In the genomic region with DNA sequence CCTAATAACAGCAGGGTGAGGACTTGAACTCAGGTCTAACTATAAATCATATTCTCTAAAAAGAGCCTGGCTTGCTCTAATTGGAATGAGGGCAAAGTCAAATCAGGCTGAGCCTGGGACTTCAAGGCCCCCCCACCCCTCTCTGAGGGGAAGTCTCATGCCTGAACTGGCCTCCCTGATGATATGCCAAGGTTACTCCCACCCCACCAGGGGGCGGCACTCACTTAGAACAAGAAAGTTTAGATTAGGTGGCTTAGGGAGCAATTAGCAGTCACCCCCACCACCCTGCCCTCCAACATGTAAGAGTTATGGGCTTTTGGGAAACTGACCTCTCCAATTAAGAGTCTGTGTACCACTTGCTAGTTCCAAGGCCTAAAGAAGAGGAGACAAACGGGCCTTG, we compare ENCODE assay signal across 8 cellular contexts. TPM values are rescaled to one million over a fixed set of nuclear protein-coding genes. Genes with fewer than 3 reads are reported as not detected.
DNase-seq lines count a peak whose midpoint lies in the region; ATAC-seq, FAIRE-seq and TF ChIP-seq lines count a peak whose summit lies in the region.

No MANE protein-coding gene starts in this region.

- H3K27ac Mint-ChIP-seq in activated CD8-positive, alpha-beta T cell treated with anti-CD3 and anti-CD28 coated beads for 36 hours = peak overlapping the region; percentile 52
- H3K27ac Mint-ChIP-seq in naive thymus-derived CD4-positive, alpha-beta T cell = peak overlapping the region in 8 of 9 donors; percentile 9 to 89 (median 82)

- 0% methylated on average over 2 of the region's 2 CpGs for WGBS in A549 (ENCODE audit: missing lambda C conversion rate)

- H3K4me1 Mint-ChIP-seq in activated CD8-positive, alpha-beta T cell treated with anti-CD3 and anti-CD28 coated beads for 36 hours (ENCODE audit: low read depth) = peaks cover 54% of the 10 kb centered on the region
- peaks cover 19 to 67% (median 54%) of the 10 kb centered on the region in 7 donors for H3K4me1 Mint-ChIP-seq in naive thymus-derived CD4-positive, alpha-beta T cell

- H2AFZ ChIP-seq in endothelial cell of umbilical vein (ENCODE audit: low read depth, low read length) = no peak overlapping the region

- no peak for FAIRE-seq in A549 (lab: Jason Lieb, UNC)
- FAIRE-seq in endothelial cell of umbilical vein (lab: Jason Lieb, UNC) = peak; percentile 71

- H3K9me1 ChIP-seq in endothelial cell of umbilical vein (replicated peaks; ENCODE audit: control insufficient read depth, extremely low read depth, insufficient read depth, low read length) = no peaks in the 10 kb centered on the region

- POLR2A ChIA-PET in A549 (lab: Yijun Ruan, JAX) = no interaction called here
- POLR2A ChIA-PET in activated CD8-positive, alpha-beta T cell treated with anti-CD3 and anti-CD28 coated beads for 36 hours (lab: Charles Lee) = interaction anchor here (1.0 to 1.3 kb wide), 2 partner anchors 31 to 83 kb away, joined by 3 read pairs; no protein-coding TSS in a partner anchor
- POLR2A ChIA-PET in endothelial cell of umbilical vein (lab: Charles Lee) = no interaction called here
- POLR2A ChIA-PET in naive thymus-derived CD4-positive, alpha-beta T cell (lab: Charles Lee) = interaction anchor here (1.1 to 2.8 kb wide), 4 partner anchors 14 to 83 kb away, joined by 6 to 14 read pairs (median 8); a partner anchor contains a TSS

- H3K27ac ChIP-seq in A549 = no peak overlapping the region
- no peak overlapping the region for H3K27ac ChIP-seq in endothelial cell of umbilical vein (ENCODE audit: insufficient read depth, low read depth, low read length)
- peak overlapping the region; percentile 23 for H3K27ac ChIP-seq in naive thymus-derived CD4-positive, alpha-beta T cell (ENCODE audit: low read depth, low read length)
- no peak overlapping the region for H3K27ac ChIP-seq in thoracic aorta

- ATAC-seq in A549 (peak in 1 of 2 experiments; percentile 44; a peak in 2 of 6 replicates), thoracic aorta (ENCODE audit: insufficient number of reproducible peaks, low FRiP score, low read depth) (no peak)
- ATAC-seq in activated CD8-positive, alpha-beta T cell treated with anti-CD3 and anti-CD28 coated beads for 36 hours = peak; percentile 32
- peak; percentile 70 for ATAC-seq in naive thymus-derived CD4-positive, alpha-beta T cell

- peak; percentile 55 for DNase-seq in A549 (ENCODE audit: low read depth in 1 of 2, low spot score in 1 of 2)
- peak; percentile 65 for DNase-seq in GM13976 (ENCODE audit: low spot score)
- DNase-seq in NCI-H524 (lab: John Stamatoyannopoulos, UW) = peak; percentile 66 to 74
- DNase-seq in activated CD8-positive, alpha-beta T cell treated with anti-CD3 and anti-CD28 coated beads for 36 hours = peak; percentile 83
- peak; percentile 53 for DNase-seq in endothelial cell of umbilical vein (ENCODE audit: low read depth, low spot score)
- peak; percentile 52 to 82 (median 77) for DNase-seq in naive thymus-derived CD4-positive, alpha-beta T cell
- DNase-seq in thoracic aorta (ENCODE audit: low spot score) = peak; percentile 15
- no peak for DNase-seq in OCI-M2 (lab: John Stamatoyannopoulos, UW; ENCODE audit: unreplicated experiment)

- intact Hi-C loops in activated CD8-positive, alpha-beta T cell treated with anti-CD3 and anti-CD28 coated beads for 36 hours (cut with micrococcal nuclease) = loop anchor here (5.0 kb wide), 1 partner anchor 84 kb away; no protein-coding TSS in a partner anchor
- intact Hi-C loops in endothelial cell of umbilical vein (cut with micrococcal nuclease) = loop anchor here (1.0 to 2.0 kb wide), 3 partner anchors 20 to 80 kb away; a partner anchor contains a TSS
- intact Hi-C loops in naive thymus-derived CD4-positive, alpha-beta T cell (cut with micrococcal nuclease) = loop anchor here (1.0 to 2.0 kb wide), 6 partner anchors 8 to 268 kb away; a partner anchor contains a TSS

- H3K4me1 ChIP-seq in A549 = peaks cover 6% of the 10 kb centered on the region; the same call in 2 of the 3 replicates
- peaks cover 6% of the 10 kb centered on the region for H3K4me1 ChIP-seq in endothelial cell of umbilical vein (ENCODE audit: control insufficient read depth, extremely low read depth, insufficient read depth, low read length)
- peaks cover 31 to 47% of the 10 kb centered on the region in 2 donors for H3K4me1 ChIP-seq in naive thymus-derived CD4-positive, alpha-beta T cell (ENCODE audit: control insufficient read depth in 2 of 2, insufficient read depth in 2 of 2, low read length in 2 of 2)
- peaks cover 0 to 4% of the 10 kb centered on the region in 2 donors for H3K4me1 ChIP-seq in thoracic aorta (ENCODE audit: control insufficient read depth in 1 of 2, low read depth in 2 of 2)

- no peak for TF ChIP-seq POLR2A in A549 (IDR thresholded peaks at IDR 0.05; ENCODE audit: low read length)
- TF ChIP-seq POLR2A in endothelial cell of umbilical vein (IDR thresholded peaks at IDR 0.05; ENCODE audit: low read depth, low read length) = no peak

- no peaks in the 10 kb centered on the region for H4K20me1 ChIP-seq in endothelial cell of umbilical vein (replicated peaks; ENCODE audit: control insufficient read depth, extremely low read depth, insufficient read depth, low read length)

- no TSS peak for BruUV-seq in endothelial cell of umbilical vein (replicated peaks; lab: Mats Ljungman, UMichigan)

- in situ Hi-C loops in GM13976 (cut with MboI; ENCODE audit: low sequenced_read_pairs, unreplicated experiment) = no loop called here

- H3K4me2 ChIP-seq in A549 = no peak overlapping the region
- H3K4me2 ChIP-seq in endothelial cell of umbilical vein (ENCODE audit: insufficient read depth, low read length) = no peak overlapping the region

- no peaks in the 10 kb centered on the region for H3K9me3 Mint-ChIP-seq in activated CD8-positive, alpha-beta T cell treated with anti-CD3 and anti-CD28 coated beads for 36 hours
- peaks cover 0 to 5% (median 0%) of the 10 kb centered on the region in 11 donors for H3K9me3 Mint-ChIP-seq in naive thymus-derived CD4-positive, alpha-beta T cell

- H3K36me3 ChIP-seq in endothelial cell of umbilical vein (ENCODE audit: control insufficient read depth in 2 of 2, extremely low read depth in 1 of 2, insufficient read depth in 2 of 2, low read length in 2 of 2) (no peaks in the 10 kb centered on the region), thoracic aorta (no peaks in the 10 kb centered on the region)
- H3K36me3 ChIP-seq in naive thymus-derived CD4-positive, alpha-beta T cell (ENCODE audit: control insufficient read depth in 2 of 3, insufficient read depth in 3 of 3, low read length in 3 of 3) = no peaks in the 10 kb centered on the region

- no peak for TF ChIP-seq EP300 in A549 (IDR thresholded peaks at IDR 0.05)

- H3K36me3 Mint-ChIP-seq in activated CD8-positive, alpha-beta T cell treated with anti-CD3 and anti-CD28 coated beads for 36 hours (ENCODE audit: low read depth) = no peaks in the 10 kb centered on the region
- no peaks in the 10 kb centered on the region for H3K36me3 Mint-ChIP-seq in naive thymus-derived CD4-positive, alpha-beta T cell

- dilution Hi-C loops in endothelial cell of umbilical vein (cut with MboI; ENCODE audit: extremely low pct_ligation_motif_present, low sequenced_read_pairs) = no loop called here

- no peak overlapping the region for H3K4me3 ChIP-seq in A549
- no peak overlapping the region for H3K4me3 ChIP-seq in endothelial cell of umbilical vein (replicated peaks in 1 of 3; ENCODE audit: insufficient read depth in 1 of 3, low read depth in 1 of 3, low read length in 3 of 3)
- H3K4me3 ChIP-seq in naive thymus-derived CD4-positive, alpha-beta T cell (ENCODE audit: low read length) = no peak overlapping the region
- no peak overlapping the region for H3K4me3 ChIP-seq in thoracic aorta

- no peaks in the 10 kb centered on the region for H3K9me3 ChIP-seq in A549
- H3K9me3 ChIP-seq in endothelial cell of umbilical vein (replicated peaks; ENCODE audit: control insufficient read depth, insufficient read depth, low read length) = no peaks in the 10 kb centered on the region
- H3K9me3 ChIP-seq in naive thymus-derived CD4-positive, alpha-beta T cell (ENCODE audit: control insufficient read depth in 2 of 3, low read length in 3 of 3) = no peaks in the 10 kb centered on the region
- no peaks in the 10 kb centered on the region for H3K9me3 ChIP-seq in thoracic aorta

- H3K27me3 ChIP-seq in endothelial cell of umbilical vein (ENCODE audit: control insufficient read depth in 2 of 2, insufficient read depth in 2 of 2, low read length in 2 of 2) (peaks cover 0 to 1% of the 10 kb centered on the region in 2 experiments), thoracic aorta (replicated peaks; ENCODE audit: insufficient read depth) (no peaks in the 10 kb centered on the region)
- no peaks in the 10 kb centered on the region for H3K27me3 ChIP-seq in naive thymus-derived CD4-positive, alpha-beta T cell (ENCODE audit: control insufficient read depth in 2 of 2, insufficient read depth in 2 of 2, low read length in 2 of 2)

- H3K27me3 Mint-ChIP-seq in activated CD8-positive, alpha-beta T cell treated with anti-CD3 and anti-CD28 coated beads for 36 hours = no peaks in the 10 kb centered on the region
- H3K27me3 Mint-ChIP-seq in naive thymus-derived CD4-positive, alpha-beta T cell = peaks cover 0 to 6% (median 0%) of the 10 kb centered on the region in 5 donors

- CTCF ChIA-PET in A549 (lab: Yijun Ruan, JAX) = interaction anchor here (0.9 kb wide), 1 partner anchor 31 kb away, joined by 3 read pairs; no protein-coding TSS in a partner anchor
- CTCF ChIA-PET in activated CD8-positive, alpha-beta T cell treated with anti-CD3 and anti-CD28 coated beads for 36 hours (lab: Charles Lee) = interaction anchor here (0.9 to 2.8 kb wide), 5 partner anchors 15 to 82 kb away, joined by 4 to 9 read pairs (median 5); a partner anchor contains a TSS
- CTCF ChIA-PET in endothelial cell of umbilical vein (lab: Charles Lee) = no interaction called here
- CTCF ChIA-PET in naive thymus-derived CD4-positive, alpha-beta T cell (lab: Charles Lee) = interaction anchor here (0.9 to 2.8 kb wide), 2 partner anchors 20 to 32 kb away, joined by 3 to 21 read pairs; a partner anchor contains a TSS

- TF ChIP-seq CTCF in A549 (IDR thresholded peaks at IDR 0.05) (peak; percentile 41), GM13976 (IDR thresholded peaks at IDR 0.05; ENCODE audit: borderline replicate concordance, control extremely low read depth, extremely low read depth, insufficient read depth, missing control alignments) (peak; percentile 63), endothelial cell of umbilical vein (IDR thresholded peaks at IDR 0.05; ENCODE audit: extremely low read depth in 1 of 2, insufficient read depth in 1 of 2, low read depth in 1 of 2, low read length in 2 of 2) (peak; percentile 41 to 49), thoracic aorta (IDR thresholded peaks at IDR 0.05) (peak; percentile 24)
- peak; percentile 35 for TF ChIP-seq CTCF in activated CD8-positive, alpha-beta T cell treated with anti-CD3 and anti-CD28 coated beads for 36 hours (IDR thresholded peaks at IDR 0.05)

- H3K79me2 ChIP-seq in endothelial cell of umbilical vein (ENCODE audit: control insufficient read depth, insufficient read depth, low read length) = no peaks in the 10 kb centered on the region

- peak; percentile 44 to 55; a peak in 4 of 5 replicates for TF ChIP-seq RAD21 in A549 (conservative IDR thresholded peaks at IDR 0.05 in 1 of 2, IDR thresholded peaks at IDR 0.05 in 1 of 2)

- peak overlapping the region; percentile 17 for H3K4me3 Mint-ChIP-seq in activated CD8-positive, alpha-beta T cell treated with anti-CD3 and anti-CD28 coated beads for 36 hours
- H3K4me3 Mint-ChIP-seq in naive thymus-derived CD4-positive, alpha-beta T cell = peak overlapping the region; percentile 41 to 75 (median 63)

- H3K9ac ChIP-seq in endothelial cell of umbilical vein (replicated peaks; ENCODE audit: extremely low read depth, insufficient read depth, low read length) = no peak overlapping the region

RNA-seq across cellular contexts. Expression of a gene that starts 2.7 kb away (rescaled TPM):
- 1.0 and 1.6 TPM in 2 replicates for polyA plus RNA-seq in A549 (2011; rRNA removed)
- polyA plus RNA-seq in A549 (2012; cell fraction: cytosol; rRNA removed) = 0.40 and 0.73 TPM in 2 replicates
- polyA plus RNA-seq in A549 (2012; cell fraction: nucleus; rRNA removed) = 1.0 and 2.5 TPM in 2 replicates
- 1.3 to 2.6 TPM (median 2.3 TPM) in 3 replicates for polyA plus RNA-seq in A549 (2017; fragmentation: RNase III; extraction: RNeasy Plus Mini Kit Qiagen cat#74134 plus additional on column Dnase treatment)
- 0.91 and 1.2 TPM in 2 replicates for polyA minus RNA-seq in A549 (2011; rRNA and poly(A)+ RNA removed)
- 1 to 10 TPM; 6.0 to 8.7 TPM for total RNA-seq in activated CD8-positive, alpha-beta T cell treated with anti-CD3 and anti-CD28 coated beads for 36 hours
- 10.6 and 11.0 TPM in 2 replicates for total RNA-seq in endothelial cell of umbilical vein
- 4.7 and 5.6 TPM in 2 replicates for polyA plus RNA-seq in endothelial cell of umbilical vein
- polyA plus RNA-seq in endothelial cell of umbilical vein (2011; cell fraction: cytosol; rRNA removed) = 2.7 and 3.5 TPM in 2 replicates
- polyA plus RNA-seq in endothelial cell of umbilical vein (2011; cell fraction: nucleus; rRNA removed) = 2.9 and 4.4 TPM in 2 replicates
- polyA plus RNA-seq in endothelial cell of umbilical vein (2012) = 3.1 and 4.4 TPM in 2 replicates
- 2.9 and 4.8 TPM in 2 replicates for polyA minus RNA-seq in endothelial cell of umbilical vein
- 16.4 TPM for polyA minus RNA-seq in endothelial cell of umbilical vein (2011; cell fraction: cytosol; rRNA and poly(A)+ RNA removed)
- polyA minus RNA-seq in endothelial cell of umbilical vein (2011; cell fraction: nucleus; rRNA and poly(A)+ RNA removed) = 1.7 and 2.5 TPM in 2 replicates
- 10 to 100 TPM; 11.9 to 40.6 (median 30.0) TPM for total RNA-seq in naive thymus-derived CD4-positive, alpha-beta T cell
- 1 to 10 TPM; 1.2 to 2.3 TPM for polyA plus RNA-seq in naive thymus-derived CD4-positive, alpha-beta T cell
- 10 to 100 TPM; 10.9 to 19.2 TPM for total RNA-seq in thoracic aorta

RNA-seq across cellular contexts. Expression of a gene that starts 8.2 kb away (rescaled TPM):
- polyA plus RNA-seq in A549 (2011; rRNA removed) (not detected in 2 replicates), A549 (2017; fragmentation: RNase III; extraction: RNeasy Plus Mini Kit Qiagen cat#74134 plus additional on column Dnase treatment) (not detected in 3 replicates), endothelial cell of umbilical vein (not detected in 2 replicates)
- not detected in 2 replicates for polyA plus RNA-seq in A549 (2012; cell fraction: cytosol; rRNA removed)
- polyA plus RNA-seq in A549 (2012; cell fraction: nucleus; rRNA removed) = not detected in 2 replicates
- not detected in 2 replicates for polyA minus RNA-seq in A549 (2011; rRNA and poly(A)+ RNA removed)
- 10 to 100 TPM; 17.3 to 20.0 TPM for total RNA-seq in activated CD8-positive, alpha-beta T cell treated with anti-CD3 and anti-CD28 coated beads for 36 hours
- total RNA-seq in endothelial cell of umbilical vein (not detected in 2 replicates), thoracic aorta (not detected)
- not detected in 2 replicates for polyA plus RNA-seq in endothelial cell of umbilical vein (2011; cell fraction: cytosol; rRNA removed)
- not detected in 2 replicates for polyA plus RNA-seq in endothelial cell of umbilical vein (2011; cell fraction: nucleus; rRNA removed)
- polyA plus RNA-seq in endothelial cell of umbilical vein (2012) = not detected in 2 replicates
- polyA minus RNA-seq in endothelial cell of umbilical vein = not detected in 2 replicates
- not detected for polyA minus RNA-seq in endothelial cell of umbilical vein (2011; cell fraction: cytosol; rRNA and poly(A)+ RNA removed)
- not detected in 2 replicates for polyA minus RNA-seq in endothelial cell of umbilical vein (2011; cell fraction: nucleus; rRNA and poly(A)+ RNA removed)
- total RNA-seq in naive thymus-derived CD4-positive, alpha-beta T cell = 10 to 100 TPM; 26.5 to 83.4 (median 57.8) TPM
- polyA plus RNA-seq in naive thymus-derived CD4-positive, alpha-beta T cell = 1 to 10 TPM in 1 of 2 donors, under 1 TPM in 1; 0.31 to 4.3 TPM

RNA-seq across cellular contexts. Expression of a gene that starts 13.1 kb away (rescaled TPM):
- polyA plus RNA-seq in A549 (2011; rRNA removed) = 0.09 and 0.23 TPM in 2 replicates
- polyA plus RNA-seq in A549 (2012; cell fraction: cytosol; rRNA removed) = 0.14 and 0.25 TPM in 2 replicates
- 0.14 and 0.18 TPM in 2 replicates for polyA plus RNA-seq in A549 (2012; cell fraction: nucleus; rRNA removed)
- polyA plus RNA-seq in A549 (2017; fragmentation: RNase III; extraction: RNeasy Plus Mini Kit Qiagen cat#74134 plus additional on column Dnase treatment) = 0.12 to 0.22 TPM (median 0.12 TPM) in 3 replicates
- 0.58 TPM in 1 of 2 replicates, not detected in the other for polyA minus RNA-seq in A549 (2011; rRNA and poly(A)+ RNA removed)
- 100 to 1,000 TPM; 302 to 310 TPM for total RNA-seq in activated CD8-positive, alpha-beta T cell treated with anti-CD3 and anti-CD28 coated beads for 36 hours
- not detected in 2 replicates for total RNA-seq in endothelial cell of umbilical vein
- 0.07 TPM in 1 of 2 replicates, not detected in the other for polyA plus RNA-seq in endothelial cell of umbilical vein
- polyA plus RNA-seq in endothelial cell of umbilical vein (2011; cell fraction: cytosol; rRNA removed) = not detected in 2 replicates
- polyA plus RNA-seq in endothelial cell of umbilical vein (2011; cell fraction: nucleus; rRNA removed) = not detected in 2 replicates
- polyA plus RNA-seq in endothelial cell of umbilical vein (2012) = not detected in 2 replicates
- 2.5 TPM in 1 of 2 replicates, not detected in the other for polyA minus RNA-seq in endothelial cell of umbilical vein
- polyA minus RNA-seq in endothelial cell of umbilical vein (2011; cell fraction: cytosol; rRNA and poly(A)+ RNA removed) = not detected
- polyA minus RNA-seq in endothelial cell of umbilical vein (2011; cell fraction: nucleus; rRNA and poly(A)+ RNA removed) = not detected in 2 replicates
- total RNA-seq in naive thymus-derived CD4-positive, alpha-beta T cell = 100 to 1,000 TPM; 228 to 671 (median 329) TPM
- polyA plus RNA-seq in naive thymus-derived CD4-positive, alpha-beta T cell = 1,000 to 10,000 TPM in 1 of 2 donors, 100 to 1,000 TPM in 1; 933 to 1,015 TPM
- 10 to 100 TPM in 1 of 2 donors, 1 to 10 TPM in 1; 4.9 to 14.2 TPM for total RNA-seq in thoracic aorta

RNA-seq across cellular contexts. Expression of a gene that starts 20.1 kb away (rescaled TPM):
- 12.6 and 35.0 TPM in 2 replicates for polyA plus RNA-seq in A549 (2011; rRNA removed)
- 11.6 and 13.6 TPM in 2 replicates for polyA plus RNA-seq in A549 (2012; cell fraction: cytosol; rRNA removed)
- polyA plus RNA-seq in A549 (2012; cell fraction: nucleus; rRNA removed) = 35.7 and 39.5 TPM in 2 replicates
- 13.5 to 15.4 TPM (median 14.4 TPM) in 3 replicates for polyA plus RNA-seq in A549 (2017; fragmentation: RNase III; extraction: RNeasy Plus Mini Kit Qiagen cat#74134 plus additional on column Dnase treatment)
- 76.5 and 93.8 TPM in 2 replicates for polyA minus RNA-seq in A549 (2011; rRNA and poly(A)+ RNA removed)
- total RNA-seq in activated CD8-positive, alpha-beta T cell treated with anti-CD3 and anti-CD28 coated beads for 36 hours = 10 to 100 TPM; 49.2 to 52.0 TPM
- 61.4 and 65.3 TPM in 2 replicates for total RNA-seq in endothelial cell of umbilical vein
- polyA plus RNA-seq in endothelial cell of umbilical vein = 27.4 and 28.1 TPM in 2 replicates
- polyA plus RNA-seq in endothelial cell of umbilical vein (2011; cell fraction: cytosol; rRNA removed) = 17.7 and 19.2 TPM in 2 replicates
- 88.6 and 113 TPM in 2 replicates for polyA plus RNA-seq in endothelial cell of umbilical vein (2011; cell fraction: nucleus; rRNA removed)
- 28.6 and 35.5 TPM in 2 replicates for polyA plus RNA-seq in endothelial cell of umbilical vein (2012)
- 123 and 148 TPM in 2 replicates for polyA minus RNA-seq in endothelial cell of umbilical vein
- polyA minus RNA-seq in endothelial cell of umbilical vein (2011; cell fraction: cytosol; rRNA and poly(A)+ RNA removed) = 26.2 TPM
- polyA minus RNA-seq in endothelial cell of umbilical vein (2011; cell fraction: nucleus; rRNA and poly(A)+ RNA removed) = 101 and 112 TPM in 2 replicates
- 100 to 1,000 TPM in 1 of 5 experiments, 10 to 100 TPM in 4; 71.1 to 104 (median 77.4) TPM for total RNA-seq in naive thymus-derived CD4-positive, alpha-beta T cell
- polyA plus RNA-seq in naive thymus-derived CD4-positive, alpha-beta T cell = 10 to 100 TPM; 12.5 to 22.2 TPM
- total RNA-seq in thoracic aorta = 10 to 100 TPM; 22.9 to 48.8 TPM

RNA-seq across cellular contexts. Expression of a gene that starts 30.2 kb away (rescaled TPM):
- polyA plus RNA-seq in A549 (2011; rRNA removed) (82.4 and 84.4 TPM in 2 replicates), A549 (2017; fragmentation: RNase III; extraction: RNeasy Plus Mini Kit Qiagen cat#74134 plus additional on column Dnase treatment) (71.6 to 78.5 TPM (median 78.4 TPM) in 3 replicates), endothelial cell of umbilical vein (79.8 and 85.4 TPM in 2 replicates)
- polyA plus RNA-seq in A549 (2012; cell fraction: cytosol; rRNA removed) = 42.2 and 55.2 TPM in 2 replicates
- 36.3 and 39.9 TPM in 2 replicates for polyA plus RNA-seq in A549 (2012; cell fraction: nucleus; rRNA removed)
- 96.2 and 106 TPM in 2 replicates for polyA minus RNA-seq in A549 (2011; rRNA and poly(A)+ RNA removed)
- 10 to 100 TPM; 33.5 to 34.6 TPM for total RNA-seq in activated CD8-positive, alpha-beta T cell treated with anti-CD3 and anti-CD28 coated beads for 36 hours
- total RNA-seq in endothelial cell of umbilical vein (85.5 and 90.6 TPM in 2 replicates), thoracic aorta (10 to 100 TPM; 33.9 to 62.1 TPM)
- 72.3 and 75.0 TPM in 2 replicates for polyA plus RNA-seq in endothelial cell of umbilical vein (2011; cell fraction: cytosol; rRNA removed)
- 30.1 and 31.9 TPM in 2 replicates for polyA plus RNA-seq in endothelial cell of umbilical vein (2011; cell fraction: nucleus; rRNA removed)
- polyA plus RNA-seq in endothelial cell of umbilical vein (2012) = 67.7 and 73.5 TPM in 2 replicates
- 94.8 and 103 TPM in 2 replicates for polyA minus RNA-seq in endothelial cell of umbilical vein
- polyA minus RNA-seq in endothelial cell of umbilical vein (2011; cell fraction: cytosol; rRNA and poly(A)+ RNA removed) = 71.5 TPM
- 14.3 and 15.2 TPM in 2 replicates for polyA minus RNA-seq in endothelial cell of umbilical vein (2011; cell fraction: nucleus; rRNA and poly(A)+ RNA removed)
- 10 to 100 TPM; 19.0 to 41.6 (median 37.3) TPM for total RNA-seq in naive thymus-derived CD4-positive, alpha-beta T cell
- 1 to 10 TPM; 3.1 to 3.4 TPM for polyA plus RNA-seq in naive thymus-derived CD4-positive, alpha-beta T cell

Comparison
In these comparisons a context has a peak if more than half of its experiments do, and no peak if none do; other contexts are left out.
1. RNA of a gene that starts 8.2 kb away (total RNA-seq): 26.5 to 83.4 TPM in naive thymus-derived CD4-positive, alpha-beta T cell and 17.3 to 20.0 TPM in activated CD8-positive, alpha-beta T cell treated with anti-CD3 and anti-CD28 coated beads for 36 hours; not detected in endothelial cell of umbilical vein and not detected in thoracic aorta; every median in the first group is over 10 times any median in the second.
2. RNA of a gene that starts 13.1 kb away (total RNA-seq): 228 to 671 TPM in naive thymus-derived CD4-positive, alpha-beta T cell and 302 to 310 TPM in activated CD8-positive, alpha-beta T cell treated with anti-CD3 and anti-CD28 coated beads for 36 hours; 4.9 to 14.2 TPM in thoracic aorta and not detected in endothelial cell of umbilical vein; every median in the first group is over 10 times any median in the second.
3. POLR2A ChIA-PET loops: an anchor here in activated CD8-positive, alpha-beta T cell treated with anti-CD3 and anti-CD28 coated beads for 36 hours (1.0 to 1.3 kb wide) and naive thymus-derived CD4-positive, alpha-beta T cell (1.1 to 2.8 kb wide); none called in A549 and endothelial cell of umbilical vein.
4. Peak in every context shown above with its lines, with median percentiles within 50 percentile points of each other: CTCF ChIP-seq.